In the genomic region with DNA sequence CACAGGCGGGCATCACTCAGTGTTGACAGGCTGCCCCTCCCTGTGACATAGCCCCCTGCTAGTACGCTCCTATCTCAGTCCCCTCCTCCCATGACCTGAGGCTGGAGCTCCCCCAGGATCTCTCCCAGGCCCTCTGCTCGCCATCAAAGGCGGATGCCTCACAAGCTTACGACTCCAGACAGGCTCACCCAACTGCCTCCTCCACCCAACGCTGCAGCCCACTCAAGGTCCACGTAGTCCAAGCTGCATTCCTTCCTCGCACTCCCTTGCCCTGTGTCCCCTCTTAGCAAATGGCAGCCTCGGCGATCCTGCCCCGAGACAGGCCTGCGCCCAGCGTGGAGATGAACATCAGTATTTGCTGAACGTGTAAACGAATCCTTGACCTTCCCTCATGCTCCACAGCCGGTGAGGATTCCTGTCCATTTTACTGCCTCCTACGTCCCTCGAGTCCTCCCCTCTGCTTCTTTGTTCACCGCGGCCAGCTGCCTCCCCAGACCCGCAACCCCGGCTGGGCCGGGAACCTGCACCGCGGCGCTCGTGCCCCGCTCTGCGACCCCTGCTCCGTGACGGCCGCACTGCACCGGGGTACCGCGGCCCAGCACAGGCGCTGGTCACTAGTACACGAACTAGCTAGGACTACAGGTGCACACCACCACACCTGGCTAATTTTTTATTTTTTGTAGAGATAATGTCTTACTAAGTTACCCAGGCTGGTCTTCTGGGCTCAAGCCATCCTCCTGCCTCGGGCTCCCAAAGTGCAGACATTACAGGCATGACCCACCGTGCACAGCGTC, we compare ENCODE assay signal across 8 cellular contexts.
DNase-seq lines count a peak whose midpoint lies in the region; ATAC-seq and TF ChIP-seq lines count a peak whose summit lies in the region.

No MANE protein-coding gene starts in this region.

- TF ChIP-seq CTCF in choroid plexus epithelial cell (conservative IDR thresholded peaks at IDR 0.05; ENCODE audit: low read depth, low read length) = no peak

- H3K9me3 ChIP-seq in muscle layer of duodenum (ENCODE audit: control insufficient read depth in 1 of 2, low read length in 2 of 2) = no peaks in the 10 kb centered on the region

- H3K36me3 ChIP-seq in muscle layer of duodenum (ENCODE audit: control insufficient read depth in 1 of 2, insufficient read depth in 2 of 2, low read length in 2 of 2) = no peaks in the 10 kb centered on the region

- peak; percentile 8 for ATAC-seq in GM19463 (IDR thresholded peaks at IDR 0.05; ENCODE audit: unreplicated experiment)
- no peak for ATAC-seq in HG03139 (IDR thresholded peaks at IDR 0.05; ENCODE audit: unreplicated experiment)
- no peak for ATAC-seq in HG02798 (IDR thresholded peaks at IDR 0.05; ENCODE audit: poor library complexity, unreplicated experiment)

- no peaks in the 10 kb centered on the region for H3K27me3 ChIP-seq in muscle layer of duodenum (ENCODE audit: low read depth, low read length)

- peak; percentile 39 for DNase-seq in COLO668 (lab: John Stamatoyannopoulos, UW; ENCODE audit: unreplicated experiment)
- DNase-seq in NCI-H146 (lab: John Stamatoyannopoulos, UW) = peak; percentile 39
- DNase-seq in choroid plexus epithelial cell (ENCODE audit: low read depth) = no peak
- DNase-seq in SKM-1 treated with dmso at 0.1 percent for 144 hours (lab: John Stamatoyannopoulos, UW; ENCODE audit: unreplicated experiment) = no peak

- no peak overlapping the region for H3K27ac ChIP-seq in muscle layer of duodenum (ENCODE audit: low read length)

- H3K4me1 ChIP-seq in muscle layer of duodenum (ENCODE audit: control insufficient read depth in 1 of 2, insufficient read depth in 2 of 2, low read length in 2 of 2) = peaks cover 6 to 21% of the 10 kb centered on the region in 2 donors

- peak overlapping the region; percentile 79 for H3K4me3 ChIP-seq in choroid plexus epithelial cell (ENCODE audit: low read depth, low read length)
- peak overlapping the region; percentile 39 to 71 for H3K4me3 ChIP-seq in muscle layer of duodenum (ENCODE audit: low read depth in 1 of 2, low read length in 2 of 2)

Comparison
In these comparisons a context has a peak if more than half of its experiments do, and no peak if none do; other contexts are left out.
1. DNase-seq: peak in COLO668 (single experiment) and NCI-H146 (single experiment); none in choroid plexus epithelial cell (single experiment) and SKM-1 treated with dmso at 0.1 percent for 144 hours (single experiment).